28 cellular contexts compared by ENCODE assay signal in the genomic region with DNA sequence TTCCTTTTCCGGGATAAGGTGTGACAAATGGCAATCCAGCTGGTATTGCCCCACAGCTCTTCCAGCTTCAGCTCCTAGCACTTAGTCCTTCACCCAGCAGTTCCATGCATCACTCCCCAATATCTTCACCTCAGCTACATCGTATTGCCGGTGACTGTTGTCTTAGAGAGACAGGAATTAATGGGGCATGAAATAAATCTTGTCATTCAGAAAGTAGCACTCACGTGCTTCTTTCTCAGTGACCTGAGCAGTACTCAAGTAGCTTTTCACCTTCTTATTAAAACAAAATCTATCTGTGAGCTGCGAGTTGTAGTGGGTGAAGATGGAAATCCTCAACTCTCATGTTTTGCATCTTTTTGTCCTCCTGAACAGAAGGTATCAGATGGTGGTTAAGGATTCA.
DNase-seq lines count a peak whose midpoint lies in the region; ATAC-seq and TF ChIP-seq lines count a peak whose summit lies in the region.
"Had no signal": no experiment of that assay in that cellular context is flagged by ENCODE, and none has a peak within 500 bp of the region (broad histone marks: within the 10 kb centered on the region; RNA-seq: fewer than 3 reads in every experiment).

No MANE protein-coding gene starts in this region.

- no peak for TF ChIP-seq POLR2A in GM18505 (IDR thresholded peaks at IDR 0.05; ENCODE audit: borderline replicate concordance, extremely low read depth, insufficient read depth, insufficient read length)

- H3K36me3 Mint-ChIP-seq in glutamatergic neuron (ENCODE audit: unreplicated experiment): peaks cover 8% of the 10 kb centered on the region
- peaks cover 0 to 7% (median 0%) of the 10 kb centered on the region in 5 donors for H3K36me3 Mint-ChIP-seq in naive thymus-derived CD4-positive, alpha-beta T cell
- H3K36me3 Mint-ChIP-seq: memory B cell had no signal

- H3K27ac Mint-ChIP-seq in glutamatergic neuron (ENCODE audit: unreplicated experiment): no peak overlapping the region
- no peak overlapping the region for H3K27ac Mint-ChIP-seq in naive thymus-derived CD4-positive, alpha-beta T cell
- H3K27ac Mint-ChIP-seq: activated CD4-positive, alpha-beta T cell treated with anti-CD3 and anti-CD28 coated beads, Interleukin-2, amount 10 ng/mL, durations not matched to agents 7 days and 5 days; activated naive CD4-positive, alpha-beta T cell treated with anti-CD3 and anti-CD28 coated beads for 36 hours; activated T-cell treated with anti-CD3 and anti-CD28 coated beads, Interleukin-2, amount 50 U/mL, for 72 hours; effector memory CD8-positive, alpha-beta T cell; IgD-negative memory B cell; memory B cell; progenitor cell of endocrine pancreas; stimulated activated naive CD8-positive, alpha-beta T cell treated with anti-CD3 and anti-CD28 coated beads, Interleukin-15, Interleukin-2, amounts not matched to agents 100 ng/mL and 50 ng/mL, for 24 hours; T-helper 2 cell treated with Interferon-gamma antibody and Interleukin-4, amounts not matched to agents 5 μg/mL and 100 μg/mL, for 36 hours had no signal

- H3K4me3 Mint-ChIP-seq in glutamatergic neuron (ENCODE audit: unreplicated experiment): no peak overlapping the region
- H3K4me3 Mint-ChIP-seq in naive thymus-derived CD4-positive, alpha-beta T cell: no peak overlapping the region
- H3K4me3 Mint-ChIP-seq: activated CD4-positive, alpha-beta T cell treated with anti-CD3 and anti-CD28 coated beads, Interleukin-2, amount 10 ng/mL, durations not matched to agents 7 days and 5 days; activated naive CD4-positive, alpha-beta T cell treated with anti-CD3 and anti-CD28 coated beads for 36 hours; activated T-cell treated with anti-CD3 and anti-CD28 coated beads, Interleukin-2, amount 50 U/mL, for 72 hours; effector memory CD8-positive, alpha-beta T cell; IgD-negative memory B cell; memory B cell; stimulated activated naive CD8-positive, alpha-beta T cell treated with anti-CD3 and anti-CD28 coated beads, Interleukin-15, Interleukin-2, amounts not matched to agents 100 ng/mL and 50 ng/mL, for 24 hours; T-helper 2 cell treated with Interferon-gamma antibody and Interleukin-4, amounts not matched to agents 5 μg/mL and 100 μg/mL, for 36 hours had no signal

- no peaks in the 10 kb centered on the region for H3K36me3 ChIP-seq in naive thymus-derived CD4-positive, alpha-beta T cell (ENCODE audit: control insufficient read depth in 2 of 3, insufficient read depth in 3 of 3, low read length in 3 of 3)
- H3K36me3 ChIP-seq: BE2C, colonic mucosa had no signal

- H3K9me3 ChIP-seq in naive thymus-derived CD4-positive, alpha-beta T cell (ENCODE audit: control insufficient read depth in 2 of 3, low read length in 3 of 3): no peaks in the 10 kb centered on the region
- H3K9me3 ChIP-seq: BE2C, colonic mucosa had no signal

- no peak for TF ChIP-seq CTCF in glutamatergic neuron (IDR thresholded peaks at IDR 0.05; ENCODE audit: partially characterized antibody, unreplicated experiment)

- H3K27me3 Mint-ChIP-seq in glutamatergic neuron (ENCODE audit: unreplicated experiment): no peaks in the 10 kb centered on the region
- peaks cover 0 to 13% (median 2%) of the 10 kb centered on the region in 5 donors for H3K27me3 Mint-ChIP-seq in naive thymus-derived CD4-positive, alpha-beta T cell
- H3K27me3 Mint-ChIP-seq: effector memory CD8-positive, alpha-beta T cell; progenitor cell of endocrine pancreas had no signal

- DNase-seq in germinal center (ENCODE audit: low spot score) (no peak), glutamatergic neuron (no peak), NCI-H1105 treated with DMSO at 0.1 percent for 48 hours (lab: John Stamatoyannopoulos, UW) (no peak)
- no peak for DNase-seq in naive thymus-derived CD4-positive, alpha-beta T cell
- DNase-seq: activated CD4-positive, alpha-beta T cell treated with anti-CD3 and anti-CD28 coated beads, Interleukin-2, amount 10 ng/mL, durations not matched to agents 7 days and 5 days; activated naive CD4-positive, alpha-beta T cell treated with anti-CD3 and anti-CD28 coated beads for 36 hours; activated T-cell treated with anti-CD3 and anti-CD28 coated beads, Interleukin-2, amount 50 U/mL, for 72 hours; BE2C; colonic mucosa; DMS53; effector memory CD8-positive, alpha-beta T cell; foreskin keratinocyte; left colon; NCI-H1092 treated with DMSO at 0.1 percent for 48 hours; NCI-H526; stimulated activated CD4-positive, alpha-beta T cell treated with anti-CD3 and anti-CD28 coated beads, Interleukin-15, amount 100 ng/mL, for 24 hours had no signal

- CTCF ChIA-PET in naive thymus-derived CD4-positive, alpha-beta T cell (lab: Charles Lee): no interaction called here

- intact Hi-C loops in naive thymus-derived CD4-positive, alpha-beta T cell (cut with micrococcal nuclease): no loop called here

- no peak overlapping the region for H3K4me3 ChIP-seq in naive thymus-derived CD4-positive, alpha-beta T cell (ENCODE audit: low read length)
- H3K4me3 ChIP-seq: colonic mucosa had no signal

- H3K4me1 Mint-ChIP-seq in glutamatergic neuron (ENCODE audit: low read depth, unreplicated experiment): no peaks in the 10 kb centered on the region
- no peaks in the 10 kb centered on the region for H3K4me1 Mint-ChIP-seq in naive thymus-derived CD4-positive, alpha-beta T cell
- H3K4me1 Mint-ChIP-seq: activated CD4-positive, alpha-beta T cell treated with anti-CD3 and anti-CD28 coated beads, Interleukin-2, amount 10 ng/mL, durations not matched to agents 7 days and 5 days; memory B cell had no signal

- POLR2A ChIA-PET in naive thymus-derived CD4-positive, alpha-beta T cell (lab: Charles Lee): no interaction called here

- H3K4me1 ChIP-seq in naive thymus-derived CD4-positive, alpha-beta T cell (ENCODE audit: control insufficient read depth in 2 of 2, insufficient read depth in 2 of 2, low read length in 2 of 2): no peaks in the 10 kb centered on the region
- H3K4me1 ChIP-seq: colonic mucosa, foreskin keratinocyte had no signal

- H3K9me3 Mint-ChIP-seq in glutamatergic neuron (ENCODE audit: unreplicated experiment): no peaks in the 10 kb centered on the region
- peaks cover 0 to 15% (median 4%) of the 10 kb centered on the region in 11 donors for H3K9me3 Mint-ChIP-seq in naive thymus-derived CD4-positive, alpha-beta T cell
- H3K9me3 Mint-ChIP-seq: activated CD4-positive, alpha-beta T cell treated with anti-CD3 and anti-CD28 coated beads, Interleukin-2, amount 10 ng/mL, durations not matched to agents 7 days and 5 days; activated T-cell treated with anti-CD3 and anti-CD28 coated beads, Interleukin-2, amount 50 U/mL, for 72 hours; IgD-negative memory B cell; memory B cell; T-helper 2 cell treated with Interferon-gamma antibody and Interleukin-4, amounts not matched to agents 5 μg/mL and 100 μg/mL, for 36 hours had no signal

- H3K27me3 ChIP-seq in naive thymus-derived CD4-positive, alpha-beta T cell (ENCODE audit: control insufficient read depth in 2 of 2, insufficient read depth in 2 of 2, low read length in 2 of 2): no peaks in the 10 kb centered on the region
- H3K27me3 ChIP-seq: BE2C, colonic mucosa, foreskin keratinocyte had no signal

- no peak overlapping the region for H3K27ac ChIP-seq in naive thymus-derived CD4-positive, alpha-beta T cell (ENCODE audit: low read depth, low read length)
- H3K27ac ChIP-seq: colonic mucosa, foreskin keratinocyte, VCaP had no signal

- ATAC-seq in GM18505 (IDR thresholded peaks at IDR 0.05; ENCODE audit: unreplicated experiment) (peak; percentile 84), GM19397 (IDR thresholded peaks at IDR 0.05; ENCODE audit: unreplicated experiment) (peak; percentile 73), HG02870 (IDR thresholded peaks at IDR 0.05; ENCODE audit: unreplicated experiment) (peak; percentile 74), HG03571 (IDR thresholded peaks at IDR 0.05; ENCODE audit: unreplicated experiment) (peak; percentile 53)
- ATAC-seq in naive thymus-derived CD4-positive, alpha-beta T cell: no peak
- ATAC-seq: activated T-cell treated with anti-CD3 and anti-CD28 coated beads, Interleukin-2, amount 50 U/mL, for 72 hours; effector memory CD8-positive, alpha-beta T cell; foreskin keratinocyte; HCT116; left colon; SK-N-SH treated with all-trans-retinoic acid at 6 μM for 48 hours had no signal
